Comparison of ENCODE assay signal across 1 cellular context in the genomic region with DNA sequence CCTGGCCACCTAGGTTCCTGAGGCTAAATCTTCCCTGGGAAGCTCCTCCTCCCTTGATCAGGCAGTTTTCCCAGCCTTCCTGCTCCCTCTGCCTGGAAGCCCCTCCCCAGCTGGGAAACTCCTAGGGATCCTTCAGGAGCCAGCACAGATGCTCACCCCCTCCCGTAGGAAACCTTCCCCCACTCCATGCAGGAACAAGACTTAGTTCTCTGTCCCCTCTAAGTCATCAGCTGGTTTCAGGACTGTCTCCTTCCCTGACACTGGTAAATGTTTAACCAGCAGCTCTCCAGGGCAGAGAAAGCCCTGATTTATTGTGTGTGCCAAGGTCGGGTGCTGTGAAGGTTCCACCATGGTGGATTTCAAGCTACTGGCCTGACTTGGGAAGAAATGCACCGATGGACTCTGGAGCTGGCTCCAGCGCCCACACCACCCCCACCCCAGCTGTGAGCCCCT.
TF ChIP-seq lines count a peak whose summit lies in the region.

No MANE protein-coding gene starts in this region.

TF ChIP-seq in GM23338, 12 proteins besides CTCF, POLR2A, EP300 and RAD21 (continued from another document):
- TF ChIP-seq ZNF462 (CRISPR knock-in tag; IDR thresholded peaks at IDR 0.05), result no peak
- no peak for TF ChIP-seq EZH2phosphoT487 (IDR thresholded peaks at IDR 0.05; ENCODE audit: unreplicated experiment)
- no peak for TF ChIP-seq STAT1 (IDR thresholded peaks at IDR 0.05; ENCODE audit: unreplicated experiment)
- TF ChIP-seq, protein P1, sequence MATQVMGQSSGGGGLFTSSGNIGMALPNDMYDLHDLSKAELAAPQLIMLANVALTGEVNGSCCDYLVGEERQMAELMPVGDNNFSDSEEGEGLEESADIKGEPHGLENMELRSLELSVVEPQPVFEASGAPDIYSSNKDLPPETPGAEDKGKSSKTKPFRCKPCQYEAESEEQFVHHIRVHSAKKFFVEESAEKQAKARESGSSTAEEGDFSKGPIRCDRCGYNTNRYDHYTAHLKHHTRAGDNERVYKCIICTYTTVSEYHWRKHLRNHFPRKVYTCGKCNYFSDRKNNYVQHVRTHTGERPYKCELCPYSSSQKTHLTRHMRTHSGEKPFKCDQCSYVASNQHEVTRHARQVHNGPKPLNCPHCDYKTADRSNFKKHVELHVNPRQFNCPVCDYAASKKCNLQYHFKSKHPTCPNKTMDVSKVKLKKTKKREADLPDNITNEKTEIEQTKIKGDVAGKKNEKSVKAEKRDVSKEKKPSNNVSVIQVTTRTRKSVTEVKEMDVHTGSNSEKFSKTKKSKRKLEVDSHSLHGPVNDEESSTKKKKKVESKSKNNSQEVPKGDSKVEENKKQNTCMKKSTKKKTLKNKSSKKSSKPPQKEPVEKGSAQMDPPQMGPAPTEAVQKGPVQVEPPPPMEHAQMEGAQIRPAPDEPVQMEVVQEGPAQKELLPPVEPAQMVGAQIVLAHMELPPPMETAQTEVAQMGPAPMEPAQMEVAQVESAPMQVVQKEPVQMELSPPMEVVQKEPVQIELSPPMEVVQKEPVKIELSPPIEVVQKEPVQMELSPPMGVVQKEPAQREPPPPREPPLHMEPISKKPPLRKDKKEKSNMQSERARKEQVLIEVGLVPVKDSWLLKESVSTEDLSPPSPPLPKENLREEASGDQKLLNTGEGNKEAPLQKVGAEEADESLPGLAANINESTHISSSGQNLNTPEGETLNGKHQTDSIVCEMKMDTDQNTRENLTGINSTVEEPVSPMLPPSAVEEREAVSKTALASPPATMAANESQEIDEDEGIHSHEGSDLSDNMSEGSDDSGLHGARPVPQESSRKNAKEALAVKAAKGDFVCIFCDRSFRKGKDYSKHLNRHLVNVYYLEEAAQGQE (IDR thresholded peaks at IDR 0.05; ENCODE audit: unreplicated experiment), result no peak
- no peak for TF ChIP-seq CREB1 (CRISPR knock-in tag; IDR thresholded peaks at IDR 0.05; ENCODE audit: low read depth)
- TF ChIP-seq, protein P2, sequence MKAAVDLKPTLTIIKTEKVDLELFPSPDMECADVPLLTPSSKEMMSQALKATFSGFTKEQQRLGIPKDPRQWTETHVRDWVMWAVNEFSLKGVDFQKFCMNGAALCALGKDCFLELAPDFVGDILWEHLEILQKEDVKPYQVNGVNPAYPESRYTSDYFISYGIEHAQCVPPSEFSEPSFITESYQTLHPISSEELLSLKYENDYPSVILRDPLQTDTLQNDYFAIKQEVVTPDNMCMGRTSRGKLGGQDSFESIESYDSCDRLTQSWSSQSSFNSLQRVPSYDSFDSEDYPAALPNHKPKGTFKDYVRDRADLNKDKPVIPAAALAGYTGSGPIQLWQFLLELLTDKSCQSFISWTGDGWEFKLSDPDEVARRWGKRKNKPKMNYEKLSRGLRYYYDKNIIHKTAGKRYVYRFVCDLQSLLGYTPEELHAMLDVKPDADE (IDR thresholded peaks at IDR 0.05), result no peak
